10 cellular contexts compared by ENCODE assay signal in the genomic region with DNA sequence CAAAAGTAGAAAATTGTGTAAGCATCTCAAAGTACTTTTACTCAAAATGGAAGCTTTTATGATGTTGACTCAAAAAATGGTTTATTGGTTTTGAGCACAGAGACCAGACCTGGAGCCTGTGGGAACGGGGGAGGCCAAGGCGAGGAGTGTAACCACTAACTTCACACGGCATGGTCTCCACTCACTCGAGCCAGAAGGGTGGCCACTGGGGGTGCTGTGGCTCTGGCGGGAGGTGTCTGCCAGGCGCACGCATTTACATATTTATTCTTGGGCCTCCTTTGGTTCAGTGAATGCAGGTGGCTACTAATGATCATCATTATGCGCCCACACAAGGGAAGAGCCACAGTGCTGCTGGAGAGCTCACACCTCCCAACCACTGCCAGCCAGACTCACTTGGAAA.
A peak's percentile ranks its signal among the peaks of the same experiment; 100 is the strongest.
DNase-seq lines count a peak whose midpoint lies in the region; ATAC-seq and TF ChIP-seq lines count a peak whose summit lies in the region.
"Had no signal": no experiment of that assay in that cellular context is flagged by ENCODE, and none has a peak within 500 bp of the region (broad histone marks: within the 10 kb centered on the region; RNA-seq: fewer than 3 reads in every experiment).

No MANE protein-coding gene starts in this region.

- H3K27ac Mint-ChIP-seq in progenitor cell of endocrine pancreas = no peak overlapping the region

- ATAC-seq in HG03159 (IDR thresholded peaks at IDR 0.05; ENCODE audit: unreplicated experiment) = no peak
- ATAC-seq in GM21447 (IDR thresholded peaks at IDR 0.05; ENCODE audit: unreplicated experiment) = no peak

- DNase-seq in GM13977 (ENCODE audit: low spot score) = peak; percentile 82
- peak; percentile 20 for DNase-seq in NCI-H1105 treated with DMSO at 0.1 percent for 48 hours (lab: John Stamatoyannopoulos, UW)
- no peak for DNase-seq in astrocyte of the cerebellum (ENCODE audit: low read depth)
- DNase-seq in progenitor cell of endocrine pancreas (ENCODE audit: low spot score, unreplicated experiment) = no peak
- DNase-seq in T-helper 2 cell = no peak
- DNase-seq: activated naive CD4-positive, alpha-beta T cell treated with anti-CD3 and anti-CD28 coated beads, Interleukin-2, amount 50 U/mL, for 16 hours; kidney glomerular epithelial cell; PC-9 had no signal

- H3K36me3 Mint-ChIP-seq in progenitor cell of endocrine pancreas (ENCODE audit: insufficient read depth) = no peaks in the 10 kb centered on the region

- TF ChIP-seq CTCF in GM13977 (IDR thresholded peaks at IDR 0.05; ENCODE audit: extremely low read depth, insufficient read depth, missing control alignments) = peak; percentile 57
- TF ChIP-seq CTCF in astrocyte of the cerebellum (IDR thresholded peaks at IDR 0.05; ENCODE audit: low read depth, low read length, missing control alignments) = peak; percentile 33
- peak; percentile 36 for TF ChIP-seq CTCF in progenitor cell of endocrine pancreas (IDR thresholded peaks at IDR 0.05; ENCODE audit: unreplicated experiment)

- no peaks in the 10 kb centered on the region for H3K9me3 Mint-ChIP-seq in progenitor cell of endocrine pancreas (ENCODE audit: low read depth)

- H3K27me3 Mint-ChIP-seq in progenitor cell of endocrine pancreas = peaks cover 40% of the 10 kb centered on the region

- in situ Hi-C loops in GM13977 (cut with MboI; ENCODE audit: low pct_unique_long_range_greater_than_20kb, low sequenced_read_pairs, unreplicated experiment) = no loop called here
- in situ Hi-C loops in astrocyte of the cerebellum (cut with HindIII; ENCODE audit: low sequenced_read_pairs) = no loop called here

- peaks cover 13% of the 10 kb centered on the region for H3K4me1 Mint-ChIP-seq in progenitor cell of endocrine pancreas (ENCODE audit: low read depth)

- no peak overlapping the region for H3K4me3 Mint-ChIP-seq in progenitor cell of endocrine pancreas (ENCODE audit: low read depth)

- no peak overlapping the region for H3K4me3 ChIP-seq in astrocyte of the cerebellum (ENCODE audit: low read depth, low read length)
- H3K4me3 ChIP-seq: PC-9 had no signal

Comparison
In these comparisons a context has a peak if more than half of its experiments do, and no peak if none do; other contexts are left out.
1. DNase-seq: peak in GM13977 (single experiment) and NCI-H1105 treated with DMSO at 0.1 percent for 48 hours (single experiment); none in astrocyte of the cerebellum (single experiment), progenitor cell of endocrine pancreas (single experiment) and T-helper 2 cell (0 of 5).
2. Peak in every context shown above with its lines, with median percentiles within 50 percentile points of each other: CTCF ChIP-seq.